In genomic region chr1:162500805-162501204, GRCh38 we compare ENCODE assay signal across 30 cellular contexts. TPM values are rescaled to one million over a fixed set of nuclear protein-coding genes. Genes with fewer than 3 reads are reported as not detected.
DNase-seq lines count a peak whose midpoint lies in the region; ATAC-seq and TF ChIP-seq lines count a peak whose summit lies in the region.
"Had no signal": no experiment of that assay in that cellular context is flagged by ENCODE, and none has a peak within 500 bp of the region (broad histone marks: within the 10 kb centered on the region; RNA-seq: fewer than 3 reads in every experiment).

No MANE protein-coding gene starts in this region.

- H3K9me3 Mint-ChIP-seq in activated T-cell treated with anti-CD3 and anti-CD28 coated beads, Interleukin-2, amount 50 U/mL, for 72 hours, result peaks cover 2 to 3% of the 10 kb centered on the region in 2 donors
- H3K9me3 Mint-ChIP-seq in activated T-cell treated with anti-CD3 and anti-CD28 coated beads, Interleukin-2, amount 50 U/mL, for 24 hours, result no peaks in the 10 kb centered on the region
- H3K9me3 Mint-ChIP-seq in endodermal cell, result peaks cover 7% of the 10 kb centered on the region
- H3K9me3 Mint-ChIP-seq: IgD-negative memory B cell had no signal

- in situ Hi-C loops in gastrocnemius medialis (cut with MboI; ENCODE audit: low sequenced_read_pairs in 4 of 4), result loop anchor here in 1 of 4 donors (10.0 kb wide), 1 partner anchor 64 kb away; the partner anchor contains the start of gene UAP1

- H3K27me3 Mint-ChIP-seq in activated T-cell treated with anti-CD3 and anti-CD28 coated beads, Interleukin-2, amount 50 U/mL, for 72 hours (ENCODE audit: low read depth), result no peaks in the 10 kb centered on the region
- H3K27me3 Mint-ChIP-seq in activated T-cell treated with anti-CD3 and anti-CD28 coated beads, Interleukin-2, amount 50 U/mL, for 24 hours, result no peaks in the 10 kb centered on the region
- no peaks in the 10 kb centered on the region for H3K27me3 Mint-ChIP-seq in endodermal cell (ENCODE audit: insufficient read depth)
- H3K27me3 Mint-ChIP-seq: activated CD4-positive, alpha-beta memory T cell treated with anti-CD3 and anti-CD28 coated beads, Interleukin-2, amount 10 ng/mL, durations not matched to agents 7 days and 5 days; IgD-negative memory B cell had no signal

- intact Hi-C loops in gastrocnemius medialis (cut with DNase I; ENCODE audit: low total_unique reads) (no loop called here), left ventricle myocardium superior (cut with micrococcal nuclease) (no loop called here)

- H3K79me2 ChIP-seq in Loucy (ENCODE audit: insufficient read depth, low read length), result peaks cover 62% of the 10 kb centered on the region

- H3K4me2 ChIP-seq in Loucy (ENCODE audit: low read depth, low read length, poor library complexity, severe bottlenecking), result peak overlapping the region; percentile 99
- H3K4me2 ChIP-seq: A549 had no signal

- WGBS in endodermal cell (ENCODE audit: insufficient coverage in 1 of 2, insufficient read length in 1 of 2), 2 experiments, result 97% methylated on average over 2 of the region's 2 CpGs; no CpG with 5 or more reads in 1 of the 2 experiments

- peaks cover 49% of the 10 kb centered on the region for H4K20me1 ChIP-seq in Loucy (ENCODE audit: insufficient read depth, low read length, poor library complexity, severe bottlenecking)

- no peaks in the 10 kb centered on the region for H3K9me2 ChIP-seq in Loucy (replicated peaks; ENCODE audit: low read depth, low read length)

- peaks cover 52% of the 10 kb centered on the region for H3K4me1 ChIP-seq in Loucy (ENCODE audit: insufficient read depth, low read length, poor library complexity, severe bottlenecking)
- H3K4me1 ChIP-seq in endodermal cell (ENCODE audit: control insufficient read depth, insufficient read depth, low read length), result no peaks in the 10 kb centered on the region
- H3K4me1 ChIP-seq in gastrocnemius medialis, result peaks cover 28 to 36% of the 10 kb centered on the region in 2 donors

- H3K4me3 Mint-ChIP-seq in activated T-cell treated with anti-CD3 and anti-CD28 coated beads, Interleukin-2, amount 50 U/mL, for 72 hours, result no peak overlapping the region
- H3K4me3 Mint-ChIP-seq in activated T-cell treated with anti-CD3 and anti-CD28 coated beads, Interleukin-2, amount 50 U/mL, for 24 hours, result no peak overlapping the region
- no peak overlapping the region for H3K4me3 Mint-ChIP-seq in endodermal cell
- H3K4me3 Mint-ChIP-seq: activated CD4-positive, alpha-beta memory T cell treated with anti-CD3 and anti-CD28 coated beads, Interleukin-2, amount 10 ng/mL, durations not matched to agents 7 days and 5 days had no signal

- peaks cover 42% of the 10 kb centered on the region for H3K4me1 Mint-ChIP-seq in activated T-cell treated with anti-CD3 and anti-CD28 coated beads, Interleukin-2, amount 50 U/mL, for 72 hours (ENCODE audit: low read depth)
- H3K4me1 Mint-ChIP-seq in activated T-cell treated with anti-CD3 and anti-CD28 coated beads, Interleukin-2, amount 50 U/mL, for 24 hours (ENCODE audit: low read depth), result peaks cover 43% of the 10 kb centered on the region
- peaks cover 15% of the 10 kb centered on the region for H3K4me1 Mint-ChIP-seq in endodermal cell

- H3K27me3 ChIP-seq in Loucy (ENCODE audit: insufficient read depth, low read length, poor library complexity, severe bottlenecking) (no peaks in the 10 kb centered on the region), endodermal cell (ENCODE audit: control insufficient read depth, insufficient read depth, low read length, poor library complexity, severe bottlenecking) (no peaks in the 10 kb centered on the region), gastrocnemius medialis (no peaks in the 10 kb centered on the region)
- H3K27me3 ChIP-seq: body of pancreas, heart right ventricle, Peyer's patch, tibial nerve had no signal

- no peaks in the 10 kb centered on the region for H3K9me3 ChIP-seq in Loucy (ENCODE audit: insufficient read depth, low read depth, low read length)
- H3K9me3 ChIP-seq in endodermal cell (ENCODE audit: control insufficient read depth, low read length), result peaks cover 4% of the 10 kb centered on the region
- no peaks in the 10 kb centered on the region for H3K9me3 ChIP-seq in gastrocnemius medialis
- H3K9me3 ChIP-seq: A549, heart right ventricle, Peyer's patch, tibial nerve had no signal

- no peaks in the 10 kb centered on the region for H3F3A ChIP-seq in Loucy (ENCODE audit: low read depth)

- H3K36me3 ChIP-seq in Loucy (ENCODE audit: insufficient read depth, low read length) (peaks cover 29% of the 10 kb centered on the region), endodermal cell (ENCODE audit: control insufficient read depth, insufficient read depth, low read length) (peaks cover 56% of the 10 kb centered on the region), gastrocnemius medialis (peaks cover 0 to 50% of the 10 kb centered on the region in 2 donors)

- no peak overlapping the region for H3K27ac ChIP-seq in endodermal cell (ENCODE audit: low read depth, low read length)
- H3K27ac ChIP-seq in gastrocnemius medialis, result peak overlapping the region; percentile 52 to 96 (median 95)
- H3K27ac ChIP-seq: A549, body of pancreas, heart right ventricle, Peyer's patch, skin epidermis, tibial nerve had no signal

- DNase-seq in activated T-cell treated with anti-CD3 and anti-CD28 coated beads, Interleukin-2, amount 50 U/mL, for 72 hours, result no peak
- DNase-seq in activated T-cell treated with anti-CD3 and anti-CD28 coated beads, Interleukin-2, amount 50 U/mL, for 24 hours, result no peak
- no peak for DNase-seq in endodermal cell
- DNase-seq in gastrocnemius medialis, result peak; percentile 20 to 43
- no peak for DNase-seq in central memory CD4-positive, alpha-beta T cell
- DNase-seq in left ventricle myocardium superior, result no peak
- DNase-seq: activated CD4-positive, alpha-beta memory T cell treated with anti-CD3 and anti-CD28 coated beads, Interleukin-2, amount 10 ng/mL, durations not matched to agents 7 days and 5 days; activated CD4-positive, CD25-positive, alpha-beta regulatory T cell; activated CD8-positive, alpha-beta memory T cell treated with anti-CD3 and anti-CD28 coated beads, Interleukin-2, amount 50 U/mL, for 48 hours; body of pancreas; DMS53; foreskin fibroblast; GDM1; H7; heart right ventricle; mesendoderm; NCI-H1105 treated with DMSO at 0.1 percent for 48 hours; NCI-H1930; NCI-H2227 treated with DMSO at 0.1 percent for 48 hours; NCI-H526 treated with DMSO at 0.1 percent for 48 hours; Peyer's patch; SIG-M5; stimulated activated CD4-positive, alpha-beta T cell treated with anti-CD3 and anti-CD28 coated beads, Interleukin-1b, Interleukin-23, amount 100 ng/mL, for 48 hours; stimulated activated CD8-positive, alpha-beta memory T cell treated with anti-CD3 and anti-CD28 coated beads, Interleukin-4, amount 100 ng/mL, for 48 hours had no signal

- TF ChIP-seq CTCF in Loucy (conservative IDR thresholded peaks at IDR 0.05; ENCODE audit: low read length), result no peak
- TF ChIP-seq CTCF in endodermal cell (conservative IDR thresholded peaks at IDR 0.05), result no peak
- TF ChIP-seq CTCF in gastrocnemius medialis (IDR thresholded peaks at IDR 0.05 in 4 of 5, conservative IDR thresholded peaks at IDR 0.05 in 1 of 5), result no peak

- TF ChIP-seq POLR2A in gastrocnemius medialis (IDR thresholded peaks at IDR 0.05), result no peak

- peaks cover 7 to 11% of the 10 kb centered on the region in 2 donors for H3K36me3 Mint-ChIP-seq in activated T-cell treated with anti-CD3 and anti-CD28 coated beads, Interleukin-2, amount 50 U/mL, for 72 hours (ENCODE audit: insufficient read depth in 2 of 2)
- peaks cover 66% of the 10 kb centered on the region for H3K36me3 Mint-ChIP-seq in activated T-cell treated with anti-CD3 and anti-CD28 coated beads, Interleukin-2, amount 50 U/mL, for 24 hours (ENCODE audit: low read depth)
- peaks cover 40% of the 10 kb centered on the region for H3K36me3 Mint-ChIP-seq in endodermal cell (ENCODE audit: low read depth)
- H3K36me3 Mint-ChIP-seq: IgD-negative memory B cell had no signal

- no peak overlapping the region for H2AFZ ChIP-seq in Loucy (ENCODE audit: low read length)

- H3K9ac ChIP-seq in Loucy (ENCODE audit: low read depth, low read length, poor library complexity, severe bottlenecking), result peak overlapping the region; percentile 41
- no peak overlapping the region for H3K9ac ChIP-seq in endodermal cell (ENCODE audit: extremely low read depth, low read length, poor library complexity, severe bottlenecking)

- H3K27ac Mint-ChIP-seq in activated T-cell treated with anti-CD3 and anti-CD28 coated beads, Interleukin-2, amount 50 U/mL, for 72 hours, result peak overlapping the region; percentile 91
- H3K27ac Mint-ChIP-seq in activated T-cell treated with anti-CD3 and anti-CD28 coated beads, Interleukin-2, amount 50 U/mL, for 24 hours, result no peak overlapping the region
- no peak overlapping the region for H3K27ac Mint-ChIP-seq in endodermal cell
- H3K27ac Mint-ChIP-seq: activated CD4-positive, alpha-beta memory T cell treated with anti-CD3 and anti-CD28 coated beads, Interleukin-2, amount 10 ng/mL, durations not matched to agents 7 days and 5 days; IgD-negative memory B cell had no signal

- no peak for ATAC-seq in activated T-cell treated with anti-CD3 and anti-CD28 coated beads, Interleukin-2, amount 50 U/mL, for 72 hours (replicated peaks in 1 of 2)
- ATAC-seq in gastrocnemius medialis (peak; percentile 66 to 76), left ventricle myocardium superior (no peak), GM21526 (IDR thresholded peaks at IDR 0.05; ENCODE audit: low FRiP score, unreplicated experiment) (no peak)
- ATAC-seq: A549, body of pancreas, heart right ventricle had no signal

- H3K4me3 ChIP-seq in Loucy (ENCODE audit: low read length, poor library complexity, severe bottlenecking) (peak overlapping the region; percentile 97), endodermal cell (ENCODE audit: low read length) (peak overlapping the region; percentile 97), gastrocnemius medialis (peak overlapping the region in 2 of 4 donors; percentile 31 to 91)
- H3K4me3 ChIP-seq: A549, body of pancreas, heart right ventricle, Peyer's patch, skin epidermis, tibial nerve had no signal

RNA-seq across cellular contexts. Expression of gene UHMK1, which starts 3.2 kb away (rescaled TPM):
- total RNA-seq in activated T-cell treated with anti-CD3 and anti-CD28 coated beads, Interleukin-2, amount 50 U/mL, for 72 hours, result 10 to 100 TPM; 54.0 TPM
- total RNA-seq in endodermal cell, result 10 to 100 TPM; 19.2 to 26.0 TPM
- polyA plus RNA-seq in endodermal cell (2013, experiment 1 of 2), result 16.5 TPM
- polyA plus RNA-seq in endodermal cell (2013, experiment 2 of 2), result 17.3 TPM
- total RNA-seq in gastrocnemius medialis, result 10 to 100 TPM; 60.2 to 91.0 (median 79.7) TPM
- total RNA-seq in left ventricle myocardium superior, result 22.7 TPM

Comparison
In these comparisons a context has a peak if more than half of its experiments do, and no peak if none do; other contexts are left out.
1. ATAC-seq: peak in gastrocnemius medialis (2 of 2); none in activated T-cell treated with anti-CD3 and anti-CD28 coated beads, Interleukin-2, amount 50 U/mL, for 72 hours (0 of 2), left ventricle myocardium superior (single experiment) and GM21526 (single experiment).
2. DNase-seq: peak in gastrocnemius medialis (2 of 2); none in activated T-cell treated with anti-CD3 and anti-CD28 coated beads, Interleukin-2, amount 50 U/mL, for 72 hours (0 of 2), activated T-cell treated with anti-CD3 and anti-CD28 coated beads, Interleukin-2, amount 50 U/mL, for 24 hours (single experiment), endodermal cell (single experiment), central memory CD4-positive, alpha-beta T cell (single experiment) and left ventricle myocardium superior (single experiment).